ENCODE assay signal across 35 cellular contexts in genomic region chr2:9602412-9602811, GRCh38.
"Had no signal": no experiment of that assay in that cellular context is flagged by ENCODE, and none has a peak within 500 bp of the region (broad histone marks: within the 10 kb centered on the region; RNA-seq: fewer than 3 reads in every experiment).

No MANE protein-coding gene starts in this region.

- H3K4me1 ChIP-seq: ascending aorta had no signal

- ATAC-seq: activated CD8-positive, alpha-beta memory T cell treated with anti-CD3 and anti-CD28 coated beads, Interleukin-2, amount 10 ng/mL, durations not matched to agents 7 days and 5 days; activated CD8-positive, alpha-beta T cell treated with anti-CD3 and anti-CD28 coated beads, Interleukin-2, amount 10 ng/mL, durations not matched to agents 7 days and 5 days; activated naive CD8-positive, alpha-beta T cell treated with anti-CD3 and anti-CD28 coated beads, Interleukin-2, amount 50 U/mL, for 24 hours; activated T-cell treated with anti-CD3 and anti-CD28 coated beads, Interleukin-2, amount 50 U/mL, for 4 hours had no signal

- DNase-seq: activated B cell treated with CpG ODN at 0.5 μM for 24 hours; activated CD4-positive, alpha-beta T cell treated with anti-CD3 and anti-CD28 coated beads for 48 hours; activated CD4-positive, alpha-beta T cell treated with anti-CD3 and anti-CD28 coated beads, Interleukin-2, amount 10 ng/mL, durations not matched to agents 7 days and 5 days; activated CD4-positive, alpha-beta T cell treated with anti-CD3 and anti-CD28 coated beads, Interleukin-2, amount 50 U/mL, for 48 hours; activated CD4-positive, CD25-positive, alpha-beta regulatory T cell treated with anti-CD3 and anti-CD28 coated beads, Interleukin-2, amount 50 U/mL, for 72 hours; activated CD8-positive, alpha-beta memory T cell treated with anti-CD3 and anti-CD28 coated beads for 24 hours; activated CD8-positive, alpha-beta memory T cell treated with anti-CD3 and anti-CD28 coated beads, Interleukin-2, amount 10 ng/mL, durations not matched to agents 7 days and 5 days; activated CD8-positive, alpha-beta memory T cell treated with anti-CD3 and anti-CD28 coated beads, Interleukin-2, amount 50 U/mL, for 48 hours; activated CD8-positive, alpha-beta T cell treated with anti-CD3 and anti-CD28 coated beads, Interleukin-2, amount 10 ng/mL, durations not matched to agents 7 days and 5 days; activated effector memory CD4-positive, alpha-beta T cell treated with Interleukin-2 at 50 U/mL for 16 hours; activated gamma-delta T cell; activated naive CD4-positive, alpha-beta T cell treated with anti-CD3 and anti-CD28 coated beads, Interleukin-2, amount 10 ng/mL, durations not matched to agents 7 days and 5 days; activated naive CD4-positive, alpha-beta T cell treated with Interleukin-2 at 50 U/mL for 16 hours; activated naive CD8-positive, alpha-beta T cell treated with anti-CD3 and anti-CD28 coated beads, Interleukin-2, amount 10 ng/mL, durations not matched to agents 7 days and 5 days; activated naive CD8-positive, alpha-beta T cell treated with anti-CD3 and anti-CD28 coated beads, Interleukin-2, amount 50 U/mL, for 24 hours; activated T-cell treated with anti-CD3 and anti-CD28 coated beads, Interleukin-2, amount 50 U/mL, for 4 hours; amygdala; anterior cingulate cortex; caudate nucleus; cerebellar nuclear complex; T-helper 1 cell; T-helper 2 cell; T-helper 9 cell had no signal

- FAIRE-seq: bronchial epithelial cell, TTC549 had no signal

- H3K4me3 Mint-ChIP-seq: activated B cell treated with CpG ODN at 0.5 μM for 24 hours; activated CD4-positive, alpha-beta T cell treated with anti-CD3 and anti-CD28 coated beads, Interleukin-2, amount 10 ng/mL, durations not matched to agents 7 days and 5 days; activated CD8-positive, alpha-beta memory T cell treated with anti-CD3 and anti-CD28 coated beads, Interleukin-2, amount 10 ng/mL, durations not matched to agents 7 days and 5 days; activated CD8-positive, alpha-beta T cell treated with anti-CD3 and anti-CD28 coated beads, Interleukin-2, amount 10 ng/mL, durations not matched to agents 7 days and 5 days; activated naive CD4-positive, alpha-beta T cell treated with anti-CD3 and anti-CD28 coated beads, Interleukin-2, amount 10 ng/mL, durations not matched to agents 7 days and 5 days; activated naive CD4-positive, alpha-beta T cell treated with anti-CD3 and anti-CD28 coated beads, Interleukin-2, amount 50 U/mL, for 24 hours; activated naive CD8-positive, alpha-beta T cell; activated naive CD8-positive, alpha-beta T cell treated with anti-CD3 and anti-CD28 coated beads, Interleukin-2, amount 10 ng/mL, durations not matched to agents 7 days and 5 days; activated naive CD8-positive, alpha-beta T cell treated with anti-CD3 and anti-CD28 coated beads, Interleukin-2, amount 50 U/mL, for 24 hours; activated T-cell treated with anti-CD3 and anti-CD28 coated beads, Interleukin-2, amount 50 U/mL, for 4 hours; brain; central memory CD8-positive, alpha-beta T cell; T-helper 1 cell treated with Interleukin-12 subunit alpha and Interleukin-12 subunit beta and Interleukin-4 antibody, amounts not matched to agents 30 μg/mL and 1 μg/mL, for 36 hours; T-helper 2 cell treated with Interferon-gamma antibody and Interleukin-4, amounts not matched to agents 5 μg/mL and 100 μg/mL, for 36 hours had no signal

- H3K27me3 Mint-ChIP-seq: activated B cell treated with CpG ODN at 0.5 μM for 24 hours; activated CD4-positive, alpha-beta T cell treated with anti-CD3 and anti-CD28 coated beads, Interleukin-2, amount 10 ng/mL, durations not matched to agents 7 days and 5 days; activated CD8-positive, alpha-beta memory T cell treated with anti-CD3 and anti-CD28 coated beads, Interleukin-2, amount 10 ng/mL, durations not matched to agents 7 days and 5 days; activated naive CD4-positive, alpha-beta T cell treated with anti-CD3 and anti-CD28 coated beads, Interleukin-2, amount 10 ng/mL, durations not matched to agents 7 days and 5 days; activated naive CD4-positive, alpha-beta T cell treated with anti-CD3 and anti-CD28 coated beads, Interleukin-2, amount 50 U/mL, for 24 hours; activated naive CD8-positive, alpha-beta T cell; activated naive CD8-positive, alpha-beta T cell treated with anti-CD3 and anti-CD28 coated beads, Interleukin-2, amount 10 ng/mL, durations not matched to agents 7 days and 5 days; activated naive CD8-positive, alpha-beta T cell treated with anti-CD3 and anti-CD28 coated beads, Interleukin-2, amount 50 U/mL, for 24 hours; brain; central memory CD8-positive, alpha-beta T cell had no signal

- H3K27ac ChIP-seq: ascending aorta, cardiac muscle cell, VCaP had no signal

- H3K27me3 ChIP-seq: ascending aorta, cardiac muscle cell had no signal

- H3K4me3 ChIP-seq: ascending aorta, cardiac muscle cell had no signal

- H3K27ac Mint-ChIP-seq: activated B cell treated with CpG ODN at 0.5 μM for 24 hours; activated CD4-positive, alpha-beta T cell treated with anti-CD3 and anti-CD28 coated beads, Interleukin-2, amount 10 ng/mL, durations not matched to agents 7 days and 5 days; activated CD8-positive, alpha-beta memory T cell treated with anti-CD3 and anti-CD28 coated beads, Interleukin-2, amount 10 ng/mL, durations not matched to agents 7 days and 5 days; activated CD8-positive, alpha-beta T cell treated with anti-CD3 and anti-CD28 coated beads, Interleukin-2, amount 10 ng/mL, durations not matched to agents 7 days and 5 days; activated naive CD4-positive, alpha-beta T cell treated with anti-CD3 and anti-CD28 coated beads, Interleukin-2, amount 10 ng/mL, durations not matched to agents 7 days and 5 days; activated naive CD4-positive, alpha-beta T cell treated with anti-CD3 and anti-CD28 coated beads, Interleukin-2, amount 50 U/mL, for 24 hours; activated naive CD8-positive, alpha-beta T cell; activated naive CD8-positive, alpha-beta T cell treated with anti-CD3 and anti-CD28 coated beads, Interleukin-2, amount 10 ng/mL, durations not matched to agents 7 days and 5 days; activated naive CD8-positive, alpha-beta T cell treated with anti-CD3 and anti-CD28 coated beads, Interleukin-2, amount 50 U/mL, for 24 hours; activated T-helper 2 cell treated with anti-CD3 and anti-CD28 coated beads, Interferon-gamma antibody, Interleukin-2, Interleukin-4, amounts not matched to agents 10 μg/mL and 5 μg/mL and 100 μg/mL, durations not matched to agents 14 hours and 24 hours and 36 hours; brain; T-helper 1 cell treated with Interleukin-12 subunit alpha and Interleukin-12 subunit beta and Interleukin-4 antibody, amounts not matched to agents 30 μg/mL and 1 μg/mL, for 36 hours; T-helper 2 cell treated with Interferon-gamma antibody and Interleukin-4, amounts not matched to agents 5 μg/mL and 100 μg/mL, for 36 hours had no signal
